ENCODE assay signal across 8 cellular contexts in the genomic region with DNA sequence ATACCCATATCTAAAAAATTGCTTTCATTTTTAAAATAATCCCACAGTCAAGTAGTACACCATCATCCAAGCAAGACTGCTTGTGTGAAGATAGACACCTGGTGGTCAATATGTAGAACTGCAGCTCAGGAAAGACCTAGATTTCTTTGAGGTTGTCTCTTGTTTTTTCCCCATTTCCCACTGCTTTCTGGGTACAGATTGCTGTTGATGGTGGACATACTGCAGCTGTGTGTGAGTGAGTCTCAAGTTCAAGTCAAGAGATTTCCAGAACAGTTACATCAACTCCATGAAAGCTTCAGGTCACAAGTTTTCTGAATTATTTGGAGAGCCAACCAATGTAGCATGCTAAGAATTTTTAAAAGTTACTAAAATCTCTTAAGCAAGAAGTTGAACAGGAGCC.
DNase-seq lines count a peak whose midpoint lies in the region; ATAC-seq, FAIRE-seq and TF ChIP-seq lines count a peak whose summit lies in the region.

No MANE protein-coding gene starts in this region.

- peak overlapping the region; percentile 94 for H2BK120ac ChIP-seq in IMR-90 (ENCODE audit: low read depth, low read length)

- no peaks in the 10 kb centered on the region for H3K27me3 Mint-ChIP-seq in memory B cell

- peak overlapping the region; percentile 38 for H2AFZ ChIP-seq in IMR-90 (replicated peaks; ENCODE audit: low read length, poor library complexity)

- ATAC-seq in GM21360 (IDR thresholded peaks at IDR 0.05; ENCODE audit: unreplicated experiment) (peak; percentile 42), IMR-90 (ENCODE audit: low read depth) (peak; percentile 70), memory B cell (ENCODE audit: low read depth) (peak; percentile 27)

- H3K4me1 Mint-ChIP-seq in memory B cell, result peaks cover 11% of the 10 kb centered on the region

- BruUV-seq in IMR-90 (replicated peaks; lab: Mats Ljungman, UMichigan), result no TSS peak

- 0 out of 2 replicates have a peak overlapping the region, but pooled peaks have one; percentile 2 for H3K56ac ChIP-seq in IMR-90 (ENCODE audit: extremely low read depth, insufficient read depth, low read length)

- POLR2A ChIA-PET in IMR-90 (lab: Charles Lee; ENCODE audit: unreplicated experiment), result interaction anchor here (0.6 kb wide), 1 partner anchor 561 kb away, joined by 4 read pairs; no protein-coding TSS in a partner anchor

- intact Hi-C loops in IMR-90 (cut with micrococcal nuclease), result loop anchor here (1.0 to 10.0 kb wide), 9 partner anchors 98 to 1022 kb away; partner anchors contain the start of genes DUSP10 and HLX

- H2AK9ac ChIP-seq in IMR-90 (replicated peaks; ENCODE audit: low read depth, low read length, poor library complexity), result no peak overlapping the region

- peak overlapping the region in 1 of 2 experiments; percentile 94; a peak in 2 of 4 replicates for H4K8ac ChIP-seq in IMR-90 (ENCODE audit: low read depth in 2 of 2, low read length in 2 of 2)

- in situ Hi-C loops in IMR-90 (cut with MboI; ENCODE audit: low sequenced_read_pairs), result loop anchor here (5.0 to 10.0 kb wide), 3 partner anchors 171 to 621 kb away; no protein-coding TSS in a partner anchor

- H4K91ac ChIP-seq in IMR-90 (ENCODE audit: insufficient read depth, low read depth, low read length), result peak overlapping the region; percentile 87

- peak; percentile 96 for TF ChIP-seq CTCF in D721Med (IDR thresholded peaks at IDR 0.05; ENCODE audit: insufficient read depth, missing control alignments)
- peak; percentile 90 for TF ChIP-seq CTCF in IMR-90 (conservative IDR thresholded peaks at IDR 0.05; ENCODE audit: low read depth, low read length)
- TF ChIP-seq CTCF in Peyer's patch (IDR thresholded peaks at IDR 0.05), result peak; percentile 67 to 97 (median 81)

- no peak overlapping the region for H3K4me3 Mint-ChIP-seq in memory B cell

- no peak overlapping the region for H3K23ac ChIP-seq in IMR-90 (ENCODE audit: low read depth, low read length)

- TF ChIP-seq POLR2A in IMR-90 (IDR thresholded peaks at IDR 0.05; ENCODE audit: low read depth, low read length) (no peak), Peyer's patch (IDR thresholded peaks at IDR 0.05) (no peak)

- H3K27ac Mint-ChIP-seq in memory B cell, result no peak overlapping the region

- no peak overlapping the region for H3K4me2 ChIP-seq in IMR-90 (ENCODE audit: low read depth, low read length)

- H4K5ac ChIP-seq in IMR-90 (ENCODE audit: low read depth, low read length), result peak overlapping the region; percentile 54; the same call in 1 of the 2 replicates

- no peaks in the 10 kb centered on the region for H3K9me1 ChIP-seq in IMR-90 (ENCODE audit: insufficient read depth, low read length)

- peak overlapping the region; percentile 94 for H3K14ac ChIP-seq in IMR-90 (replicated peaks; ENCODE audit: low read depth, low read length)

- FAIRE-seq in D721Med (lab: Jason Lieb, UNC), result peak; percentile 97

- H3K4me1 ChIP-seq in IMR-90 (ENCODE audit: control insufficient read depth, insufficient read depth, low read length) (peaks cover 4% of the 10 kb centered on the region), Peyer's patch (peaks cover 0 to 6% (median 0%) of the 10 kb centered on the region in 4 donors)

- peak; percentile 89 for TF ChIP-seq RAD21 in IMR-90 (IDR thresholded peaks at IDR 0.05; ENCODE audit: low read length)

- CTCF ChIA-PET in IMR-90 (lab: Yijun Ruan, JAX), result interaction anchor here (0.9 to 2.0 kb wide), 14 partner anchors 10 to 1020 kb away, joined by 3 to 24 read pairs (median 4); partner anchors contain the start of gene HLX

- H3K9me3 ChIP-seq in IMR-90 (ENCODE audit: control insufficient read depth, insufficient read depth, low read length) (no peaks in the 10 kb centered on the region), Peyer's patch (no peaks in the 10 kb centered on the region)

- H3K4me3 ChIP-seq in IMR-90 (ENCODE audit: insufficient read depth, low read depth, low read length) (no peak overlapping the region), Peyer's patch (no peak overlapping the region)

- no peak overlapping the region; the same call in 1 of the 2 replicates for H3K9ac ChIP-seq in IMR-90 (ENCODE audit: low read depth, low read length)

- no peaks in the 10 kb centered on the region for H3K79me1 ChIP-seq in IMR-90 (ENCODE audit: low read depth in 1 of 2, low read length in 2 of 2)

- no peak overlapping the region for H2BK5ac ChIP-seq in IMR-90 (ENCODE audit: low read depth, low read length, poor library complexity, severe bottlenecking)

- H3K27me3 ChIP-seq in IMR-90 (ENCODE audit: control insufficient read depth, insufficient read depth, low read length), result no peaks in the 10 kb centered on the region
- H3K27me3 ChIP-seq in Peyer's patch, result no peaks in the 10 kb centered on the region

- H3K36me3 ChIP-seq in IMR-90 (ENCODE audit: control insufficient read depth, insufficient read depth, low read length) (no peaks in the 10 kb centered on the region), Peyer's patch (no peaks in the 10 kb centered on the region)

- peak overlapping the region; percentile 89; the same call in 1 of the 2 replicates for H2AK5ac ChIP-seq in IMR-90 (ENCODE audit: low read depth, low read length)

- H3K4ac ChIP-seq in IMR-90 (ENCODE audit: low read depth, low read length), result peak overlapping the region; percentile 82; the same call in 1 of the 2 replicates

- no peaks in the 10 kb centered on the region for H4K20me1 ChIP-seq in IMR-90 (ENCODE audit: insufficient read depth, low read length)

- dilution Hi-C loops in IMR-90 (cut with HindIII; ENCODE audit: low sequenced_read_pairs, unreplicated experiment), result no loop called here

- peak overlapping the region; percentile 40; the same call in 1 of the 3 replicates for H2BK15ac ChIP-seq in IMR-90 (ENCODE audit: low read depth, low read length)

- H3K9me3 Mint-ChIP-seq in memory B cell, result no peaks in the 10 kb centered on the region

- H3K36me3 Mint-ChIP-seq in memory B cell, result no peaks in the 10 kb centered on the region

- H2BK20ac ChIP-seq in IMR-90 (ENCODE audit: low read depth, low read length), result peak overlapping the region; percentile 96

- DNase-seq in D721Med (ENCODE audit: insufficient read length, low spot score) (no peak), IMR-90 (peak; percentile 83), Peyer's patch (no peak), dermis microvascular lymphatic vessel endothelial cell (ENCODE audit: low read depth in 2 of 2) (peak; percentile 65 to 76), memory B cell (ENCODE audit: low spot score in 2 of 2) (peak in 1 of 2 donors; percentile 26)
- no peak for DNase-seq in stimulated activated CD4-positive, alpha-beta T cell treated with anti-CD3 and anti-CD28 coated beads, Interleukin-4, amount 100 ng/mL, for 4 hours
- DNase-seq in activated CD8-positive, alpha-beta memory T cell treated with anti-CD3 and anti-CD28 coated beads, Interleukin-2, amount 50 U/mL, for 48 hours, result no peak

- no peak overlapping the region for H3K18ac ChIP-seq in IMR-90 (ENCODE audit: low read depth, low read length)

- no peak overlapping the region for H3K27ac ChIP-seq in IMR-90 (ENCODE audit: insufficient read depth, low read length)
- no peak overlapping the region for H3K27ac ChIP-seq in Peyer's patch

TF ChIP-seq in IMR-90, 13 proteins besides CTCF, POLR2A, EP300 and RAD21:
- TF ChIP-seq SMC3 (IDR thresholded peaks at IDR 0.05; ENCODE audit: low read depth, low read length) (peak; percentile 91), CHD1 (IDR thresholded peaks at IDR 0.05; ENCODE audit: low read depth, low read length) (no peak)
TF ChIP-seq in IMR-90: peak in this region for 1.

Comparison
In these comparisons a context has a peak if more than half of its experiments do, and no peak if none do; other contexts are left out.
1. DNase-seq: peak in IMR-90 (single experiment) and dermis microvascular lymphatic vessel endothelial cell (2 of 2); none in D721Med (single experiment), Peyer's patch (0 of 3), stimulated activated CD4-positive, alpha-beta T cell treated with anti-CD3 and anti-CD28 coated beads, Interleukin-4, amount 100 ng/mL, for 4 hours (0 of 2) and activated CD8-positive, alpha-beta memory T cell treated with anti-CD3 and anti-CD28 coated beads, Interleukin-2, amount 50 U/mL, for 48 hours (single experiment).
2. Peak in every context shown above with its lines, with median percentiles within 50 percentile points of each other: CTCF ChIP-seq and ATAC-seq.